ENCODE assay signal across 35 cellular contexts in the genomic region with DNA sequence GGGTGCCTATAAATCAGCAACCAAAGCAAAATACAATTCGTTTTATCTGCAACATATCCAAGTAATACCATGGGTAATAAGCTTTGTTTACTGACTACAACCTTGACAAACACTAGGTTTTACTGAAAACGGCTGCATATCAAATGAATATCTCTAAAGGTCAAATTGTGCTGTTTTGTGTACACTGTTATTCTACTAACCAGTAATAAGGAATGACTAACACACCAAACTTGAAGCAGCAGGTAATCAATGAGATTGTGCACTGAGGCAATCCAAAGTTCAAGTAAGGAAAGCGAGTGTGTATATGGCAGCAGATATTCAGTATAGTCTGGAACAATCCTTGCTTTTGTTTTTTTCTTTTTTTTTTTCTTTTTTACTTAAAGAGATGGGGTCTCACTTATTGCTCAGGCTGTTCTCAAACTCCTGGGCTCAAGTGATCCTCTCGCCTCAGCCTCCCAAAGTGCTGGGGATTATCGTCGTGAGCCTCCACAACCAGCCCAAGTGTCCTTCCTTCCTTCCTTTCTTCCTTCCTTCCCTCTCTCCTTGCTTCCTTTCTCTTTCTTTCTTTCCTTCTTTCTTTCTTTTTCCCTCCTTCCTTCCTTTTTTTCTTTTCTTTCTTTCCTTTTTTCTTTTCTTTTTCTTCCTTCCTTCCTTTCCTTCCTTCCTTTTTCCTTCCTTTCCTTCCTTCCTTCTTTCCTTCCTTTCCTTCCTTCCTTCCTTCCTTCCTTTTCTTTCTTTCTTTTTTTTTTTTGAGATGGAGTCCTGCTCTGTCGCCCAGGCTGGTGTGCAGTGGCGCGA. TPM values are rescaled to one million over a fixed set of nuclear protein-coding genes. Genes with fewer than 3 reads are reported as not detected.
DNase-seq lines count a peak whose midpoint lies in the region; ATAC-seq, FAIRE-seq and TF ChIP-seq lines count a peak whose summit lies in the region.
"Had no signal": no experiment of that assay in that cellular context is flagged by ENCODE, and none has a peak within 500 bp of the region (broad histone marks: within the 10 kb centered on the region; RNA-seq: fewer than 3 reads in every experiment).

No MANE protein-coding gene starts in this region.

- 73% methylated on average over 9 of the region's 9 CpGs for WGBS in A549 (ENCODE audit: missing lambda C conversion rate)

- H3K36me3 Mint-ChIP-seq in stimulated activated memory B cell treated with anti-CD40 and anti-IgM and Interleukin-4, amounts not matched to agents 10 μg/mL and 1 μg/mL and 100 μg/mL, for 72 hours, result peaks cover 33% of the 10 kb centered on the region
- H3K36me3 Mint-ChIP-seq: natural killer cell had no signal

- H3K4me2 ChIP-seq in A549, result peak overlapping the region; percentile 53

- TF ChIP-seq CTCF in A549 (IDR thresholded peaks at IDR 0.05), result no peak
- TF ChIP-seq CTCF in LNCaP clone FGC (IDR thresholded peaks at IDR 0.05; ENCODE audit: control insufficient read depth, extremely low read depth, insufficient read depth), result no peak
- TF ChIP-seq CTCF in neutrophil (IDR thresholded peaks at IDR 0.05), result no peak

- peaks cover 23% of the 10 kb centered on the region for H3K4me1 ChIP-seq in A549
- peaks cover 42 to 51% of the 10 kb centered on the region in 2 donors for H3K4me1 ChIP-seq in duodenal mucosa (ENCODE audit: control insufficient read depth in 1 of 2, insufficient read depth in 2 of 2, low read length in 2 of 2)
- H3K4me1 ChIP-seq in neutrophil (ENCODE audit: control insufficient read depth in 1 of 2, insufficient read depth in 1 of 2, low read depth in 1 of 2, low read length in 1 of 2), result no peaks in the 10 kb centered on the region
- H3K4me1 ChIP-seq: ascending aorta, BE2C, foreskin keratinocyte, lower lobe of right lung had no signal

- CTCF ChIA-PET in A549 (lab: Yijun Ruan, JAX), result interaction anchor here (1.0 to 3.4 kb wide), 2 partner anchors 98 to 213 kb away, joined by 3 to 17 read pairs; no protein-coding TSS in a partner anchor

- H3K27me3 Mint-ChIP-seq in stimulated activated memory B cell treated with anti-CD40 and anti-IgM and Interleukin-4, amounts not matched to agents 10 μg/mL and 1 μg/mL and 100 μg/mL, for 72 hours, result no peaks in the 10 kb centered on the region
- H3K27me3 Mint-ChIP-seq: activated naive CD8-positive, alpha-beta T cell treated with anti-CD3 and anti-CD28 coated beads for 36 hours; activated T-helper 17 cell treated with anti-CD3 and anti-CD28 coated beads, Interleukin-2, amount 50 U/mL, for 72 hours had no signal

- DNase-seq in A549 (ENCODE audit: low read depth in 1 of 2, low spot score in 1 of 2) (no peak), LNCaP clone FGC (ENCODE audit: low read depth) (peak; percentile 88), kidney glomerular epithelial cell (lab: John Stamatoyannopoulos, UW) (no peak), DMS153 treated with DMSO at 0.1 percent for 48 hours (lab: John Stamatoyannopoulos, UW; ENCODE audit: unreplicated experiment) (no peak)
- DNase-seq: activated CD4-positive, alpha-beta T cell treated with anti-CD3 and anti-CD28 coated beads for 4 hours; activated CD8-positive, alpha-beta T cell treated with anti-CD3 and anti-CD28 coated beads, Interleukin-2, amount 10 ng/mL, durations not matched to agents 7 days and 5 days; activated naive CD8-positive, alpha-beta T cell treated with anti-CD3 and anti-CD28 coated beads for 36 hours; BE2C; CD8-positive, alpha-beta memory T cell; cortex of kidney; DMS53; endodermal cell; foreskin keratinocyte; H7; heart left ventricle; kidney; lower lobe of right lung; midbrain; MV-4-11; natural killer cell; NCI-H1436; NCI-H2107; NCI-H345; retina; SHP77; stimulated activated naive CD4-positive, alpha-beta T cell treated with Interleukin-2 at 50 U/mL for 16 hours; WERI-Rb-1 had no signal

- no peak for TF ChIP-seq POLR2A in A549 (IDR thresholded peaks at IDR 0.05; ENCODE audit: low read length)

- no peak for FAIRE-seq in A549 (lab: Jason Lieb, UNC)
- FAIRE-seq: kidney had no signal

- TF ChIP-seq RAD21 in A549 (conservative IDR thresholded peaks at IDR 0.05 in 1 of 2, IDR thresholded peaks at IDR 0.05 in 1 of 2), result no peak

- H3K9ac ChIP-seq in duodenal mucosa (ENCODE audit: low read depth in 1 of 2, low read length in 2 of 2), result no peak overlapping the region

- POLR2A ChIA-PET in A549 (lab: Yijun Ruan, JAX), result no interaction called here

- no peaks in the 10 kb centered on the region for H3K9me3 Mint-ChIP-seq in stimulated activated memory B cell treated with anti-CD40 and anti-IgM and Interleukin-4, amounts not matched to agents 10 μg/mL and 1 μg/mL and 100 μg/mL, for 72 hours
- H3K9me3 Mint-ChIP-seq: activated naive CD8-positive, alpha-beta T cell treated with anti-CD3 and anti-CD28 coated beads for 36 hours; activated T-helper 17 cell treated with anti-CD3 and anti-CD28 coated beads, Interleukin-2, amount 50 U/mL, for 72 hours; CD8-positive, alpha-beta memory T cell; natural killer cell had no signal

- peaks cover 6% of the 10 kb centered on the region for H3K4me1 Mint-ChIP-seq in stimulated activated memory B cell treated with anti-CD40 and anti-IgM and Interleukin-4, amounts not matched to agents 10 μg/mL and 1 μg/mL and 100 μg/mL, for 72 hours
- H3K4me1 Mint-ChIP-seq: activated T-helper 17 cell treated with anti-CD3 and anti-CD28 coated beads, Interleukin-2, amount 50 U/mL, for 72 hours; endodermal cell had no signal

- no peaks in the 10 kb centered on the region for H3K27me3 ChIP-seq in duodenal mucosa (ENCODE audit: control insufficient read depth in 1 of 2, insufficient read depth in 2 of 2, low read length in 2 of 2)
- no peaks in the 10 kb centered on the region for H3K27me3 ChIP-seq in neutrophil
- H3K27me3 ChIP-seq: ascending aorta, BE2C, cardiac muscle cell, foreskin keratinocyte, heart left ventricle had no signal

- H3K27ac ChIP-seq in A549, result peak overlapping the region in 1 of 2 experiments; percentile 39; a peak in 2 of 6 replicates
- peak overlapping the region; percentile 70 for H3K27ac ChIP-seq in duodenal mucosa (ENCODE audit: low read depth, low read length)
- H3K27ac ChIP-seq in neutrophil, result peak overlapping the region; percentile 28
- H3K27ac ChIP-seq: ascending aorta, cardiac muscle cell, foreskin keratinocyte, heart left ventricle, lower lobe of right lung, skin epidermis, WERI-Rb-1 had no signal

- ATAC-seq in A549, result peak in 1 of 2 experiments; percentile 47; a peak in 4 of 6 replicates
- no peak for ATAC-seq in stimulated activated memory B cell treated with anti-CD40 and anti-IgM and Interleukin-4, amounts not matched to agents 10 μg/mL and 1 μg/mL and 100 μg/mL, for 72 hours
- ATAC-seq: activated CD8-positive, alpha-beta T cell treated with anti-CD3 and anti-CD28 coated beads, Interleukin-2, amount 10 ng/mL, durations not matched to agents 7 days and 5 days; activated T-helper 17 cell treated with anti-CD3 and anti-CD28 coated beads, Interleukin-2, amount 50 U/mL, for 72 hours; esophagus mucosa; foreskin keratinocyte; heart left ventricle; lower lobe of right lung; natural killer cell had no signal

- H3K4me3 Mint-ChIP-seq in stimulated activated memory B cell treated with anti-CD40 and anti-IgM and Interleukin-4, amounts not matched to agents 10 μg/mL and 1 μg/mL and 100 μg/mL, for 72 hours, result no peak overlapping the region
- H3K4me3 Mint-ChIP-seq: activated CD8-positive, alpha-beta T cell treated with anti-CD3 and anti-CD28 coated beads, Interleukin-2, amount 10 ng/mL, durations not matched to agents 7 days and 5 days; activated naive CD8-positive, alpha-beta T cell treated with anti-CD3 and anti-CD28 coated beads for 36 hours; activated T-helper 17 cell treated with anti-CD3 and anti-CD28 coated beads, Interleukin-2, amount 50 U/mL, for 72 hours; CD8-positive, alpha-beta memory T cell; endodermal cell; natural killer cell had no signal

- H3K9me3 ChIP-seq in A549 (no peaks in the 10 kb centered on the region), duodenal mucosa (ENCODE audit: control insufficient read depth in 1 of 2, low read length in 2 of 2) (no peaks in the 10 kb centered on the region), neutrophil (no peaks in the 10 kb centered on the region)
- H3K9me3 ChIP-seq: ascending aorta, BE2C, heart left ventricle, lower lobe of right lung had no signal

- no peak overlapping the region for H3K27ac Mint-ChIP-seq in stimulated activated memory B cell treated with anti-CD40 and anti-IgM and Interleukin-4, amounts not matched to agents 10 μg/mL and 1 μg/mL and 100 μg/mL, for 72 hours
- H3K27ac Mint-ChIP-seq: activated CD8-positive, alpha-beta T cell treated with anti-CD3 and anti-CD28 coated beads, Interleukin-2, amount 10 ng/mL, durations not matched to agents 7 days and 5 days; activated naive CD8-positive, alpha-beta T cell treated with anti-CD3 and anti-CD28 coated beads for 36 hours; activated T-helper 17 cell treated with anti-CD3 and anti-CD28 coated beads, Interleukin-2, amount 50 U/mL, for 72 hours; endodermal cell; natural killer cell had no signal

- peaks cover 6 to 9% of the 10 kb centered on the region in 2 donors for H3K36me3 ChIP-seq in duodenal mucosa (ENCODE audit: control insufficient read depth in 1 of 2, insufficient read depth in 2 of 2, low read length in 2 of 2)
- peaks cover 20% of the 10 kb centered on the region for H3K36me3 ChIP-seq in neutrophil

- TF ChIP-seq EP300 in A549 (IDR thresholded peaks at IDR 0.05), result no peak

- H3K4me3 ChIP-seq in A549 (no peak overlapping the region), LNCaP clone FGC (ENCODE audit: low read depth, low read length) (no peak overlapping the region), duodenal mucosa (ENCODE audit: low read depth in 1 of 2, low read length in 2 of 2) (peak overlapping the region in 1 of 2 donors; percentile 3), neutrophil (ENCODE audit: low read depth in 1 of 2, low read length in 1 of 2) (no peak overlapping the region)
- H3K4me3 ChIP-seq: ascending aorta, cardiac muscle cell, heart left ventricle, lower lobe of right lung, skin epidermis had no signal

RNA-seq across cellular contexts. Expression of a gene that starts 34.9 kb away (rescaled TPM):
- 56.7 and 85.9 TPM in 2 replicates for polyA plus RNA-seq in A549 (2011; rRNA removed)
- 12.0 and 16.5 TPM in 2 replicates for polyA plus RNA-seq in A549 (2012; cell fraction: cytosol; rRNA removed)
- 10.1 and 13.5 TPM in 2 replicates for polyA plus RNA-seq in A549 (2012; cell fraction: nucleus; rRNA removed)
- 85.1 to 95.0 TPM (median 91.7 TPM) in 3 replicates for polyA plus RNA-seq in A549 (2017; fragmentation: RNase III; extraction: RNeasy Plus Mini Kit Qiagen cat#74134 plus additional on column Dnase treatment)
- polyA minus RNA-seq in A549 (2011; rRNA and poly(A)+ RNA removed), result 55.1 and 58.0 TPM in 2 replicates

RNA-seq across cellular contexts. Expression of a gene that starts 44.2 kb away (rescaled TPM):
- polyA plus RNA-seq in A549 (2011; rRNA removed), result 3.8 and 5.3 TPM in 2 replicates
- polyA plus RNA-seq in A549 (2012; cell fraction: cytosol; rRNA removed), result 1.9 and 2.5 TPM in 2 replicates
- polyA plus RNA-seq in A549 (2012; cell fraction: nucleus; rRNA removed), result 9.2 and 12.7 TPM in 2 replicates
- 9.3 to 12.5 TPM (median 9.9 TPM) in 3 replicates for polyA plus RNA-seq in A549 (2017; fragmentation: RNase III; extraction: RNeasy Plus Mini Kit Qiagen cat#74134 plus additional on column Dnase treatment)
- 5.9 and 6.5 TPM in 2 replicates for polyA minus RNA-seq in A549 (2011; rRNA and poly(A)+ RNA removed)
- polyA plus RNA-seq: CD8-positive, alpha-beta memory T cell had no signal

RNA-seq across cellular contexts. Expression of a gene that starts 53.9 kb away (rescaled TPM):
- polyA plus RNA-seq in A549 (2011; rRNA removed) (19.4 and 20.3 TPM in 2 replicates), A549 (2017; fragmentation: RNase III; extraction: RNeasy Plus Mini Kit Qiagen cat#74134 plus additional on column Dnase treatment) (14.0 to 20.2 TPM (median 17.2 TPM) in 3 replicates)
- polyA plus RNA-seq in A549 (2012; cell fraction: cytosol; rRNA removed), result 9.9 and 11.1 TPM in 2 replicates
- polyA plus RNA-seq in A549 (2012; cell fraction: nucleus; rRNA removed), result 8.2 and 13.3 TPM in 2 replicates
- 12.2 and 13.6 TPM in 2 replicates for polyA minus RNA-seq in A549 (2011; rRNA and poly(A)+ RNA removed)
- polyA plus RNA-seq: CD8-positive, alpha-beta memory T cell had no signal
